21 cellular contexts compared by ENCODE assay signal in the genomic region with DNA sequence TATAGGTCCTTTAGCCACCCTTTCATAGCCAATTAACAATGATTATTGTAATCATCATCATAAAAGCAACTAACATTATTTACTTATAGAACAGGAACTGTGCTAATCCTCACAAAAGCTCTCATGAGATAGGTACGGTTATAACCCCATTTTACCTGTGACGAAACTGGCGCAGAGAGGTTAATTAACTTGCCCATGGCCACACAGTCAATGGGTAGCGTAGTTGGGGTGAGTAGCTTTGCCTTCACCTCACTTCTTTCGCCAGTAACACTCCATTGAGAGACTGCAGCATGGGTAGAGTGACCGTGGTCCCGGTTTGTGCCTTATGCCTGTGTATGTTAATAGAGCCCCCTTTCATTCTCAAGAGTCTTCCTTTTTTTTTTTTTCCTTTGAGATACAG. TPM values are rescaled to one million over a fixed set of nuclear protein-coding genes. Genes with fewer than 3 reads are reported as not detected.
DNase-seq lines count a peak whose midpoint lies in the region; ATAC-seq and TF ChIP-seq lines count a peak whose summit lies in the region.
"Had no signal": no experiment of that assay in that cellular context is flagged by ENCODE, and none has a peak within 500 bp of the region (broad histone marks: within the 10 kb centered on the region; RNA-seq: fewer than 3 reads in every experiment).

No MANE protein-coding gene starts in this region.

- no peak overlapping the region for H2BK12ac ChIP-seq in H9 (ENCODE audit: insufficient read length, low read depth, low read length)

- no peak for TF ChIP-seq POLR2A in esophagus muscularis mucosa (IDR thresholded peaks at IDR 0.05; ENCODE audit: low read depth)
- TF ChIP-seq POLR2A in transverse colon (IDR thresholded peaks at IDR 0.05) = no peak

- no peak overlapping the region for H3K4me3 ChIP-seq in esophagus muscularis mucosa
- H3K4me3 ChIP-seq in transverse colon = no peak overlapping the region
- H3K4me3 ChIP-seq: A549, BLaER1, GM23338 had no signal

- no peak overlapping the region for H3K23ac ChIP-seq in H9 (ENCODE audit: insufficient read length, low read depth, low read length)

- H3K79me1 ChIP-seq in H9 (ENCODE audit: insufficient read depth, low read depth, low read length, poor library complexity, severe bottlenecking) = no peaks in the 10 kb centered on the region

- no peaks in the 10 kb centered on the region for H3K9me3 Mint-ChIP-seq in activated T-cell treated with anti-CD3 and anti-CD28 coated beads, Interleukin-2, amount 50 U/mL, for 24 hours
- no peaks in the 10 kb centered on the region for H3K9me3 Mint-ChIP-seq in activated T-cell treated with anti-CD3 and anti-CD28 coated beads, Interleukin-2, amount 50 U/mL, for 4 hours
- no peaks in the 10 kb centered on the region for H3K9me3 Mint-ChIP-seq in H9
- H3K9me3 Mint-ChIP-seq: CD14-positive monocyte; CD4-positive, alpha-beta memory T cell; GM23338; IgD-negative memory B cell had no signal

- H3K56ac ChIP-seq in H9 (ENCODE audit: insufficient read length, low read depth, low read length) = no peak overlapping the region

- H4K20me1 ChIP-seq in H9 (ENCODE audit: control insufficient read depth, insufficient read depth, insufficient read length) = no peaks in the 10 kb centered on the region

- in situ Hi-C loops in transverse colon (cut with MboI; ENCODE audit: low pct_ligation_motif_present in 1 of 4, low pct_unique_long_range_greater_than_20kb in 1 of 4, low sequenced_read_pairs in 3 of 4) = no loop called here

- H3K36me3 Mint-ChIP-seq in activated T-cell treated with anti-CD3 and anti-CD28 coated beads, Interleukin-2, amount 50 U/mL, for 24 hours (ENCODE audit: low read depth) = peaks cover 84% of the 10 kb centered on the region
- peaks cover 50% of the 10 kb centered on the region for H3K36me3 Mint-ChIP-seq in activated T-cell treated with anti-CD3 and anti-CD28 coated beads, Interleukin-2, amount 50 U/mL, for 4 hours (ENCODE audit: insufficient read depth)
- H3K36me3 Mint-ChIP-seq in H9 (ENCODE audit: insufficient read depth in 1 of 3, low read depth in 3 of 3) = peaks cover 0 to 3% (median 0%) of the 10 kb centered on the region in 3 experiments; a peak in 1 of 7 replicates

- H2AK5ac ChIP-seq in H9 (ENCODE audit: insufficient read length, low read length) = no peak overlapping the region

- H3K4me1 Mint-ChIP-seq in activated T-cell treated with anti-CD3 and anti-CD28 coated beads, Interleukin-2, amount 50 U/mL, for 24 hours (ENCODE audit: low read depth) = peaks cover 65% of the 10 kb centered on the region
- H3K4me1 Mint-ChIP-seq in activated T-cell treated with anti-CD3 and anti-CD28 coated beads, Interleukin-2, amount 50 U/mL, for 4 hours (ENCODE audit: low read depth) = peaks cover 47% of the 10 kb centered on the region
- peaks cover 6 to 13% of the 10 kb centered on the region in 2 experiments for H3K4me1 Mint-ChIP-seq in H9

- no peaks in the 10 kb centered on the region for H3K4me1 ChIP-seq in H9 (ENCODE audit: insufficient read depth, low read length)
- H3K4me1 ChIP-seq in esophagus muscularis mucosa = peaks cover 0 to 5% (median 0%) of the 10 kb centered on the region in 4 donors
- peaks cover 0 to 17% (median 10%) of the 10 kb centered on the region in 4 donors for H3K4me1 ChIP-seq in transverse colon
- H3K4me1 ChIP-seq: A549, BLaER1 had no signal

- H3K27ac ChIP-seq in H9 (ENCODE audit: insufficient read length, low read depth, low read length) (no peak overlapping the region), esophagus muscularis mucosa (replicated peaks in 1 of 4) (no peak overlapping the region), transverse colon (peak overlapping the region; percentile 5 to 37 (median 18))
- H3K27ac ChIP-seq: A549, BLaER1 had no signal

- no peak overlapping the region for H4K8ac ChIP-seq in H9 (replicated peaks; ENCODE audit: insufficient read length, low read depth, low read length)

- no peak overlapping the region for H3K4me2 ChIP-seq in H9 (ENCODE audit: insufficient read depth, insufficient read length, low read length)
- H3K4me2 ChIP-seq: A549, BLaER1, GM23338 had no signal

- H2BK5ac ChIP-seq in H9 (ENCODE audit: insufficient read length, low read length) = no peak overlapping the region

- no peaks in the 10 kb centered on the region for H3K9me3 ChIP-seq in H9 (ENCODE audit: control insufficient read depth, low read depth, low read length)
- H3K9me3 ChIP-seq in esophagus muscularis mucosa = no peaks in the 10 kb centered on the region
- H3K9me3 ChIP-seq in transverse colon = no peaks in the 10 kb centered on the region
- H3K9me3 ChIP-seq: A549, BLaER1 had no signal

- H3K36me3 ChIP-seq in esophagus muscularis mucosa = peaks cover 5 to 26% (median 17%) of the 10 kb centered on the region in 4 donors
- peaks cover 0 to 17% (median 0%) of the 10 kb centered on the region in 4 donors for H3K36me3 ChIP-seq in transverse colon

- H2BK15ac ChIP-seq in H9 (ENCODE audit: low read depth, low read length) = no peak overlapping the region

- H3K4me3 Mint-ChIP-seq in activated T-cell treated with anti-CD3 and anti-CD28 coated beads, Interleukin-2, amount 50 U/mL, for 24 hours = no peak overlapping the region
- H3K4me3 Mint-ChIP-seq in activated T-cell treated with anti-CD3 and anti-CD28 coated beads, Interleukin-2, amount 50 U/mL, for 4 hours = no peak overlapping the region
- H3K4me3 Mint-ChIP-seq in H9 = no peak overlapping the region
- H3K4me3 Mint-ChIP-seq: CD14-positive monocyte; CD4-positive, alpha-beta memory T cell; GM23338; IgD-negative memory B cell had no signal

- H2AFZ ChIP-seq in H9 (ENCODE audit: low read length) = no peak overlapping the region
- H2AFZ ChIP-seq: GM23338 had no signal

- H3K4ac ChIP-seq in H9 (ENCODE audit: low read depth, low read length) = no peak overlapping the region

- intact Hi-C loops in esophagus muscularis mucosa (cut with DNase I) (no loop called here), transverse colon (cut with DNase I; ENCODE audit: low total_unique reads) (no loop called here)

- H3K23me2 ChIP-seq in H9 (ENCODE audit: insufficient read length, low read depth, low read length, poor library complexity, severe bottlenecking) = no peaks in the 10 kb centered on the region

- H2BK20ac ChIP-seq in H9 (ENCODE audit: low read depth, low read length, poor library complexity, severe bottlenecking) = no peak overlapping the region

- no peak overlapping the region for H4K5ac ChIP-seq in H9 (ENCODE audit: insufficient read length, low read depth, low read length)

- no peak for TF ChIP-seq CTCF in H9 (conservative IDR thresholded peaks at IDR 0.05)
- TF ChIP-seq CTCF in esophagus muscularis mucosa (IDR thresholded peaks at IDR 0.05) = no peak
- TF ChIP-seq CTCF in transverse colon (IDR thresholded peaks at IDR 0.05) = no peak

- H3K27ac Mint-ChIP-seq in activated T-cell treated with anti-CD3 and anti-CD28 coated beads, Interleukin-2, amount 50 U/mL, for 24 hours = peak overlapping the region; percentile 16
- peak overlapping the region in 2 of 3 experiments; percentile 91 to 93; a peak in 2 of 7 replicates for H3K27ac Mint-ChIP-seq in H9
- H3K27ac Mint-ChIP-seq: CD14-positive monocyte, GM23338 had no signal

- H2BK120ac ChIP-seq in H9 (ENCODE audit: low read depth, low read length, poor library complexity, severe bottlenecking) = no peak overlapping the region

- no peak overlapping the region for H4K91ac ChIP-seq in H9 (ENCODE audit: insufficient read length, low read depth, low read length)

- no peak for TF ChIP-seq EP300 in esophagus muscularis mucosa (IDR thresholded peaks at IDR 0.05)
- no peak for TF ChIP-seq EP300 in transverse colon (IDR thresholded peaks at IDR 0.05; ENCODE audit: low read depth)

- no peaks in the 10 kb centered on the region for H3K79me2 ChIP-seq in H9 (ENCODE audit: insufficient read depth, low read length)

- H3T11ph ChIP-seq in H9 (ENCODE audit: low read length) = no peak overlapping the region

- H3K18ac ChIP-seq in H9 (ENCODE audit: insufficient read length, low read depth, low read length) = no peak overlapping the region

- H3K9ac ChIP-seq in H9 (ENCODE audit: extremely low read depth, insufficient read length, low read length) = no peak overlapping the region
- H3K9ac ChIP-seq: BLaER1 had no signal

- no peak for DNase-seq in activated T-cell treated with anti-CD3 and anti-CD28 coated beads, Interleukin-2, amount 50 U/mL, for 24 hours
- no peak for DNase-seq in activated T-cell treated with anti-CD3 and anti-CD28 coated beads, Interleukin-2, amount 50 U/mL, for 4 hours
- DNase-seq in H9 (no peak), esophagus muscularis mucosa (ENCODE audit: extremely low spot score) (peak; percentile 10), transverse colon (no peak), DMS153 treated with DMSO at 0.1 percent for 48 hours (lab: John Stamatoyannopoulos, UW; ENCODE audit: unreplicated experiment) (no peak), NCI-H128 (lab: John Stamatoyannopoulos, UW; ENCODE audit: unreplicated experiment) (no peak), HuH-7.5 (ENCODE audit: low spot score) (no peak)
- DNase-seq: AML-193; Calu3; CD4-positive, alpha-beta memory T cell; DMS53; DND-41; EL; KG1 had no signal

- H3K27me3 Mint-ChIP-seq in activated T-cell treated with anti-CD3 and anti-CD28 coated beads, Interleukin-2, amount 50 U/mL, for 24 hours = no peaks in the 10 kb centered on the region
- H3K27me3 Mint-ChIP-seq in activated T-cell treated with anti-CD3 and anti-CD28 coated beads, Interleukin-2, amount 50 U/mL, for 4 hours (ENCODE audit: low read depth) = no peaks in the 10 kb centered on the region
- H3K27me3 Mint-ChIP-seq in H9 (ENCODE audit: low read depth) = no peaks in the 10 kb centered on the region
- H3K27me3 Mint-ChIP-seq: CD4-positive, alpha-beta memory T cell; IgD-negative memory B cell had no signal

- no peak for ATAC-seq in activated T-cell treated with anti-CD3 and anti-CD28 coated beads, Interleukin-2, amount 50 U/mL, for 4 hours
- ATAC-seq: A549, GM23338, HCT116 had no signal

- no peak overlapping the region for H3K14ac ChIP-seq in H9 (ENCODE audit: insufficient read depth, low read length)

- no CpG with 5 or more reads among the region's 7 CpGs for WGBS in H9 (ENCODE audit: extremely low coverage, insufficient read length, low lambda C conversion rate)
- WGBS in esophagus muscularis mucosa = 80% methylated on average over 7 of the region's 7 CpGs
- WGBS in transverse colon (ENCODE audit: low coverage in 1 of 2), 2 donors = 69 to 100% methylated on average over 2 to 7 of the region's 7 CpGs

- H3K27me3 ChIP-seq in H9 (ENCODE audit: insufficient read depth, low read length) = no peaks in the 10 kb centered on the region
- H3K27me3 ChIP-seq in esophagus muscularis mucosa = no peaks in the 10 kb centered on the region
- no peaks in the 10 kb centered on the region for H3K27me3 ChIP-seq in transverse colon
- H3K27me3 ChIP-seq: BLaER1 had no signal

RNA-seq across cellular contexts. Expression of a gene that starts 10.3 kb away (rescaled TPM):
- 10 to 100 TPM; 24.0 to 31.8 (median 26.8) TPM for total RNA-seq in activated T-cell treated with anti-CD3 and anti-CD28 coated beads, Interleukin-2, amount 50 U/mL, for 4 hours
- 7.7 and 7.9 TPM in 2 replicates for total RNA-seq in H9 (2021)
- total RNA-seq in esophagus muscularis mucosa = 10 to 100 TPM; 18.3 to 31.1 (median 26.6) TPM
- 10 to 100 TPM; 34.8 to 55.8 (median 46.8) TPM for total RNA-seq in transverse colon

RNA-seq across cellular contexts. Expression of a gene that starts 12.3 kb away (rescaled TPM):
- 1 to 10 TPM; 3.2 to 4.2 (median 3.9) TPM for total RNA-seq in activated T-cell treated with anti-CD3 and anti-CD28 coated beads, Interleukin-2, amount 50 U/mL, for 4 hours
- total RNA-seq in H9 (2021) (8.3 and 9.5 TPM in 2 replicates), esophagus muscularis mucosa (1 to 10 TPM; 2.2 to 5.6 (median 4.1) TPM), transverse colon (10 to 100 TPM in 3 of 4 donors, 1 to 10 TPM in 1; 4.6 to 33.7 (median 23.3) TPM)

Comparison
In these comparisons a context has a peak if more than half of its experiments do, and no peak if none do; other contexts are left out.
1. H3K27ac ChIP-seq: peak in transverse colon (4 of 4); none in H9 (single experiment) and esophagus muscularis mucosa (0 of 4).